Comparison of ENCODE assay signal across 8 cellular contexts in the genomic region with DNA sequence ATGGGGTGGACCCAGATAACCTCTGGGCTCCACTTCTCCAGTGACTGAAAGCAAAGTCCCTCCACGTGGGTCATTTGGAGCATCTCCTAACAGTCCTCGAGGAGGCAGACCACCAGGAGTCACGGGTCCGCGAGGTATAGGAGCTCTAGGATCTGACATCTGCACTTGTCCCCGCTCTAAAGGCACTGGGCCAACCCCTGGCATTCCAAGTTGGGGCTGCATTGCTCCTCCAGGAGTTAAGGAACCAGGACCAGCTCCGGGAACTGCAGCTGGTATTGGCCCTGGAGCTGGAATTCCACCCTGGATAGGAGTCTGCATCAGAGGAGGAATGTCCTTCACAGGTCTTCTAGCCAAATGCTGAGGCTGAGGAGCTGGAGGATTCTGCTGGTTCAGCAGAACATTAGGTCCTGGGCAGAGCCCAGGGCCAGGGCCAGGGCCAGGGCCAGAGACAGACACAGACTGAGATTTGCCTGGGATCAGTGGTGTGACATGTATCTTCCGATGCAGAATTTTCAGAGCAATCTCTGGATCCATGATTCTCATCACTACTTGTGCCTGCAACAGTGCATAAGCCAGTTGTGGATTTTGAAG. TPM values are rescaled to one million over a fixed set of nuclear protein-coding genes. Genes with fewer than 3 reads are reported as not detected.
A peak's percentile ranks its signal among the peaks of the same experiment; 100 is the strongest.
DNase-seq lines count a peak whose midpoint lies in the region; ATAC-seq and TF ChIP-seq lines count a peak whose summit lies in the region.

No MANE protein-coding gene starts in this region.

- no peak for DNase-seq in CD4-positive, CD25-positive, alpha-beta regulatory T cell
- DNase-seq in PC-3 (no peak), epithelial cell of proximal tubule (ENCODE audit: low read depth) (no peak), GM10266 (ENCODE audit: extremely low spot score) (no peak), cerebellum (ENCODE audit: low spot score) (no peak)

- peaks cover 5% of the 10 kb centered on the region for H3K27me3 Mint-ChIP-seq in CD4-positive, CD25-positive, alpha-beta regulatory T cell

- peaks cover 48% of the 10 kb centered on the region for H3K4me1 ChIP-seq in CD4-positive, CD25-positive, alpha-beta regulatory T cell (ENCODE audit: control insufficient read depth, insufficient read depth, low read length, poor library complexity, severe bottlenecking)
- peaks cover 32% of the 10 kb centered on the region for H3K4me1 ChIP-seq in PC-3 (ENCODE audit: insufficient read depth, low read length)
- peaks cover 17% of the 10 kb centered on the region for H3K4me1 ChIP-seq in neuron (ENCODE audit: insufficient read depth, low read length)

- H3K79me2 ChIP-seq in PC-3 (ENCODE audit: low read length): peaks cover 41% of the 10 kb centered on the region

- H3K4me1 Mint-ChIP-seq in CD4-positive, CD25-positive, alpha-beta regulatory T cell: peaks cover 27 to 61% (median 41%) of the 10 kb centered on the region in 4 donors

- TF ChIP-seq CTCF in PC-3 (conservative IDR thresholded peaks at IDR 0.05; ENCODE audit: low read depth, low read length): no peak
- no peak for TF ChIP-seq CTCF in epithelial cell of proximal tubule (conservative IDR thresholded peaks at IDR 0.05; ENCODE audit: low read depth, low read length)
- no peak for TF ChIP-seq CTCF in GM10266 (IDR thresholded peaks at IDR 0.05; ENCODE audit: control insufficient read depth, insufficient read depth, low read depth, missing control alignments)

- no peaks in the 10 kb centered on the region for H3K9me3 ChIP-seq in CD4-positive, CD25-positive, alpha-beta regulatory T cell (ENCODE audit: control insufficient read depth in 2 of 2, low read length in 2 of 2)
- no peaks in the 10 kb centered on the region for H3K9me3 ChIP-seq in PC-3 (ENCODE audit: low read length)
- no peaks in the 10 kb centered on the region for H3K9me3 ChIP-seq in neuron (ENCODE audit: low read length)

- H3K4me3 ChIP-seq in CD4-positive, CD25-positive, alpha-beta regulatory T cell (ENCODE audit: low read depth, low read length): peak overlapping the region; percentile 99
- peak overlapping the region; percentile 74 for H3K4me3 ChIP-seq in PC-3 (ENCODE audit: low read length)
- H3K4me3 ChIP-seq in epithelial cell of proximal tubule (ENCODE audit: low read depth, low read length): peak overlapping the region; percentile 67
- H3K4me3 ChIP-seq in neuron (ENCODE audit: low read length): peak overlapping the region; percentile 85

- peaks cover 25% of the 10 kb centered on the region; the same call in 1 of the 2 replicates for H4K20me1 ChIP-seq in PC-3 (ENCODE audit: low read length)

- no peaks in the 10 kb centered on the region for H3F3A ChIP-seq in PC-3 (ENCODE audit: low read length, unreplicated experiment)

- peak overlapping the region; percentile 86 for H3K4me2 ChIP-seq in PC-3 (ENCODE audit: low read length)

- H3K9me3 Mint-ChIP-seq in CD4-positive, CD25-positive, alpha-beta regulatory T cell: no peaks in the 10 kb centered on the region

- H3K9ac ChIP-seq in PC-3 (ENCODE audit: low read length): peak overlapping the region; percentile 86

- H3K4me3 Mint-ChIP-seq in CD4-positive, CD25-positive, alpha-beta regulatory T cell: peak overlapping the region; percentile 91 to 99 (median 98)

- H3K27ac Mint-ChIP-seq in CD4-positive, CD25-positive, alpha-beta regulatory T cell: peak overlapping the region; percentile 98 to 100 (median 100)

- H2AFZ ChIP-seq in PC-3 (ENCODE audit: low read length) (peak overlapping the region; percentile 91), neuron (ENCODE audit: low read depth, low read length) (peak overlapping the region; percentile 55)

- no peak for ATAC-seq in CD4-positive, CD25-positive, alpha-beta regulatory T cell (ENCODE audit: low read depth in 2 of 2)
- ATAC-seq in PC-3 (no peak), GM18858 (IDR thresholded peaks at IDR 0.05; ENCODE audit: unreplicated experiment) (no peak), GM19397 (IDR thresholded peaks at IDR 0.05; ENCODE audit: unreplicated experiment) (no peak)

- POLR2A ChIA-PET in PC-3 (lab: Charles Lee; ENCODE audit: unreplicated experiment): no interaction called here

- H3K36me3 ChIP-seq in CD4-positive, CD25-positive, alpha-beta regulatory T cell (ENCODE audit: control insufficient read depth, insufficient read depth, low read length): peaks cover 11% of the 10 kb centered on the region
- H3K36me3 ChIP-seq in PC-3 (ENCODE audit: low read depth, low read length) (peaks cover 21% of the 10 kb centered on the region), neuron (ENCODE audit: insufficient read depth, low read length) (peaks cover 22% of the 10 kb centered on the region)

- H3K36me3 Mint-ChIP-seq in CD4-positive, CD25-positive, alpha-beta regulatory T cell: peaks cover 23% of the 10 kb centered on the region

- CTCF ChIA-PET in PC-3 (lab: Charles Lee): interaction anchor here (0.6 kb wide), 1 partner anchor 954 kb away, joined by 4 read pairs; no protein-coding TSS in a partner anchor

- H3K27ac ChIP-seq in CD4-positive, CD25-positive, alpha-beta regulatory T cell (ENCODE audit: insufficient read depth, low read length, poor library complexity, severe bottlenecking): peak overlapping the region; percentile 95
- H3K27ac ChIP-seq in PC-3 (ENCODE audit: low read length): no peak overlapping the region

- intact Hi-C loops in PC-3 (cut with micrococcal nuclease): loop anchor here (1.0 to 10.0 kb wide), 5 partner anchors 56 to 274 kb away; no protein-coding TSS in a partner anchor

- H3K27me3 ChIP-seq in CD4-positive, CD25-positive, alpha-beta regulatory T cell (ENCODE audit: control insufficient read depth, insufficient read depth, low read length): no peaks in the 10 kb centered on the region
- H3K27me3 ChIP-seq in PC-3 (ENCODE audit: low read length) (no peaks in the 10 kb centered on the region), neuron (ENCODE audit: insufficient read depth, low read length) (no peaks in the 10 kb centered on the region)

- no TSS peak for BruUV-seq in PC-3 (replicated peaks; lab: Mats Ljungman, UMichigan)

- H3K9me2 ChIP-seq in PC-3 (replicated peaks; ENCODE audit: low read length): no peaks in the 10 kb centered on the region

RNA-seq across cellular contexts. Expression of gene CSTF2T, which starts 0.8 kb away (rescaled TPM):
- total RNA-seq in CD4-positive, CD25-positive, alpha-beta regulatory T cell: 30.2 TPM
- 10 to 100 TPM; 14.3 to 16.4 (median 16.3) TPM for polyA plus RNA-seq in CD4-positive, CD25-positive, alpha-beta regulatory T cell
- total RNA-seq in PC-3 (2014; rRNA removed) (41.7 and 45.2 TPM in 2 replicates), epithelial cell of proximal tubule (11.9 and 19.8 TPM in 2 replicates), cerebellum (32.0 TPM)
